Comparison of ENCODE assay signal across 8 cellular contexts in the genomic region with DNA sequence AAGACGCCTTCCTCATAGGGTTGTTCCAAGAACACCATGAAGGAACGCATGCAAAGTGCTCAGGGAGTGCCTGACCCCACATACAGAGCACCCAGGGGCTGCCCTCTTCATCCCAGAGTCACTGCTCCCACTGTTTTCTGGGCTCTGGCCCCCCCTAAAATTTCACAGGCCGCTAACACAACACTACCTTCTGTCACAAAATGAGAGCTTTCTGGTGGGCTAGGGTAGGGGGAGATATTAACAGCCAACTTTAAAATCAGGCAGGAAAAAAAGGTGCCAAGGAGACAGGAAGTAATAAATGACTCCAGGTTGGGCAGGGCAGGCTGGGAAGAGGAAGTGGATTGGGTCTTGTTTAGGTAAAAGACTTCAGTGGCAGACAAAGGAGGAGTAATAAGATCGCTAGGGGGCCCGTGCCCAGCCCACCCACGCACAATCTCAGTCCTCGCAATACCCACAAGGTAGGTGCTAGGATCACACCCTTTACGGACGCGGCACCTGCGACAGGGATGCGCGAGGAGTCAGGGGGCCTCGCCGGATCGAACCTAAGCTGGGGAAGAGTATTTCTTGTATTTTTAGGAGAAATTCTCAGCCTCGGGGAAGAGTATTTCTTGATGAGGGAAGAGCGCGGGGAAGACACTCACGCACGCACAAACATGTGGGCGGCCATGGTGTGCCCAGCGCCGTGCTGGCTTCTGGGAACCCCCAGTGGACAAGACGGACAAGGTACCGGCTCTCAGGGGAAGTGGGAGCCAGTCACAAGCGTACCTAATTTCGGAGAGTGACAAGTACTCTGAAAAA. TPM values are rescaled to one million over a fixed set of nuclear protein-coding genes. Genes with fewer than 3 reads are reported as not detected.
DNase-seq lines count a peak whose midpoint lies in the region; ATAC-seq, FAIRE-seq and TF ChIP-seq lines count a peak whose summit lies in the region.

No MANE protein-coding gene starts in this region.

- H3K79me2 ChIP-seq in OCI-LY3 (ENCODE audit: low read length), result peaks cover 38% of the 10 kb centered on the region

- H2AFZ ChIP-seq in OCI-LY3 (ENCODE audit: low read depth, low read length), result peak overlapping the region; percentile 45; the same call in 1 of the 2 replicates

- H3K4me2 ChIP-seq in OCI-LY3 (ENCODE audit: low read length), result peak overlapping the region; percentile 81

- H3K36me3 ChIP-seq in OCI-LY3 (replicated peaks; ENCODE audit: low read depth, low read length), result peaks cover 10% of the 10 kb centered on the region
- no peaks in the 10 kb centered on the region for H3K36me3 ChIP-seq in duodenal mucosa (ENCODE audit: control insufficient read depth in 1 of 2, insufficient read depth in 2 of 2, low read length in 2 of 2)

- ATAC-seq in natural killer cell (no peak), GM19395 (IDR thresholded peaks at IDR 0.05; ENCODE audit: unreplicated experiment) (no peak)

- H3K4me3 ChIP-seq in OCI-LY3 (ENCODE audit: low read length), result peak overlapping the region; percentile 78
- H3K4me3 ChIP-seq in duodenal mucosa (ENCODE audit: low read depth in 1 of 2, low read length in 2 of 2), result peak overlapping the region; percentile 58 to 65

- no peak for TF ChIP-seq CTCF in OCI-LY3 (IDR thresholded peaks at IDR 0.05; ENCODE audit: low read depth, low read length)
- TF ChIP-seq CTCF in natural killer cell (IDR thresholded peaks at IDR 0.05), result no peak

- no peak for DNase-seq in GM12891 (ENCODE audit: insufficient read length, low spot score)
- no peak for DNase-seq in natural killer cell
- no peak for DNase-seq in NCI-H1436 (lab: John Stamatoyannopoulos, UW)
- DNase-seq in NCI-H1417 (lab: John Stamatoyannopoulos, UW), result no peak
- DNase-seq in HTR-8/SVneo (ENCODE audit: insufficient read length, low spot score), result no peak

- H3K27ac Mint-ChIP-seq in natural killer cell, result peak overlapping the region; percentile 82 to 89

- H3K9ac ChIP-seq in OCI-LY3 (ENCODE audit: low read length) (peak overlapping the region; percentile 78), duodenal mucosa (ENCODE audit: low read depth in 1 of 2, low read length in 2 of 2) (peak overlapping the region; percentile 58 to 60)

- no peak for TF ChIP-seq POLR2A in GM12891 (IDR thresholded peaks at IDR 0.05; ENCODE audit: low read depth, low read length)

- no peaks in the 10 kb centered on the region for H3K36me3 Mint-ChIP-seq in natural killer cell

- FAIRE-seq in GM12891 (lab: Jason Lieb, UNC), result peak; percentile 58
- no peak for FAIRE-seq in HTR-8/SVneo (lab: Jason Lieb, UNC)

- peak overlapping the region; percentile 86 for H3K4me3 Mint-ChIP-seq in natural killer cell

- H4K20me1 ChIP-seq in OCI-LY3 (ENCODE audit: insufficient read depth, low read length), result peaks cover 12% of the 10 kb centered on the region

- H3K9me3 Mint-ChIP-seq in natural killer cell, result no peaks in the 10 kb centered on the region

- intact Hi-C loops in natural killer cell (cut with micrococcal nuclease), result loop anchor here (1.0 to 2.0 kb wide), 2 partner anchors 9 to 40 kb away; no protein-coding TSS in a partner anchor

- H3K27me3 ChIP-seq in OCI-LY3 (ENCODE audit: low read depth, low read length) (no peaks in the 10 kb centered on the region), duodenal mucosa (ENCODE audit: control insufficient read depth in 1 of 2, insufficient read depth in 2 of 2, low read length in 2 of 2) (no peaks in the 10 kb centered on the region)

- H3K4me1 Mint-ChIP-seq in natural killer cell, result peaks cover 23 to 28% of the 10 kb centered on the region in 2 donors

- H3K27me3 Mint-ChIP-seq in natural killer cell (ENCODE audit: low read depth in 2 of 2), result no peaks in the 10 kb centered on the region

- H3K9me3 ChIP-seq in OCI-LY3 (ENCODE audit: insufficient read depth, low read length) (no peaks in the 10 kb centered on the region), duodenal mucosa (ENCODE audit: control insufficient read depth in 1 of 2, low read length in 2 of 2) (no peaks in the 10 kb centered on the region)

- H3K4me1 ChIP-seq in OCI-LY3 (ENCODE audit: low read length) (peaks cover 28% of the 10 kb centered on the region), duodenal mucosa (ENCODE audit: control insufficient read depth in 1 of 2, insufficient read depth in 2 of 2, low read length in 2 of 2) (peaks cover 9 to 21% of the 10 kb centered on the region in 2 donors)

- peak overlapping the region; percentile 72 for H3K27ac ChIP-seq in OCI-LY3 (ENCODE audit: low read length)
- peak overlapping the region; percentile 28 for H3K27ac ChIP-seq in duodenal mucosa (ENCODE audit: low read depth, low read length)

TF ChIP-seq in GM12891, 5 proteins besides CTCF, POLR2A, EP300 and RAD21:
- TF ChIP-seq SPI1 (IDR thresholded peaks at IDR 0.05; ENCODE audit: low read depth, low read length), result peak; percentile 67
- TF ChIP-seq POU2F2 (IDR thresholded peaks at IDR 0.05; ENCODE audit: low read depth, low read length), result no peak
TF ChIP-seq in GM12891: peak in this region for 1.

RNA-seq across cellular contexts. Expression of a gene that starts 0.9 kb away (rescaled TPM):
- polyA plus RNA-seq in GM12891 (2012; ENCODE audit: low read depth, missing spikeins), result 34.8 TPM
- total RNA-seq in natural killer cell, result 10 to 100 TPM; 42.0 to 67.2 (median 62.6) TPM

RNA-seq across cellular contexts. Expression of a gene that starts 24.1 kb away (rescaled TPM):
- not detected for polyA plus RNA-seq in GM12891 (2012; ENCODE audit: low read depth, missing spikeins)
- under 1 TPM in 1 of 3 donors, not detected in 2; 0.49 TPM for total RNA-seq in natural killer cell
